In genomic region chr1:27331426-27331825, GRCh38 we compare ENCODE assay signal across 24 cellular contexts. TPM values are rescaled to one million over a fixed set of nuclear protein-coding genes. Genes with fewer than 3 reads are reported as not detected.
DNase-seq lines count a peak whose midpoint lies in the region; ATAC-seq and TF ChIP-seq lines count a peak whose summit lies in the region.
"Had no signal": no experiment of that assay in that cellular context is flagged by ENCODE, and none has a peak within 500 bp of the region (broad histone marks: within the 10 kb centered on the region; RNA-seq: fewer than 3 reads in every experiment).

No MANE protein-coding gene starts in this region.

- no peaks in the 10 kb centered on the region for H3K9me3 Mint-ChIP-seq in activated CD8-positive, alpha-beta T cell treated with anti-CD3 and anti-CD28 coated beads, Interleukin-2, amount 10 ng/mL, durations not matched to agents 7 days and 5 days (ENCODE audit: insufficient read depth)
- H3K9me3 Mint-ChIP-seq in activated CD8-positive, alpha-beta T cell treated with anti-CD3 and anti-CD28 coated beads for 36 hours: no peaks in the 10 kb centered on the region
- H3K9me3 Mint-ChIP-seq in central memory CD8-positive, alpha-beta T cell: no peaks in the 10 kb centered on the region
- no peaks in the 10 kb centered on the region for H3K9me3 Mint-ChIP-seq in natural killer cell
- H3K9me3 Mint-ChIP-seq: CD4-positive, CD25-positive, alpha-beta regulatory T cell had no signal

- no peak for DNase-seq in activated CD8-positive, alpha-beta T cell treated with anti-CD3 and anti-CD28 coated beads, Interleukin-2, amount 10 ng/mL, durations not matched to agents 7 days and 5 days
- DNase-seq in activated CD8-positive, alpha-beta T cell treated with anti-CD3 and anti-CD28 coated beads for 36 hours: no peak
- no peak for DNase-seq in central memory CD8-positive, alpha-beta T cell (ENCODE audit: low spot score in 2 of 2)
- DNase-seq in natural killer cell (no peak), DMS53 treated with DMSO at 0.1 percent for 48 hours (lab: John Stamatoyannopoulos, UW; ENCODE audit: unreplicated experiment) (no peak)
- DNase-seq in activated effector memory CD4-positive, alpha-beta T cell treated with anti-CD3 and anti-CD28 coated beads, Interleukin-2, amount 50 U/mL, for 16 hours: no peak
- DNase-seq: Caco-2; CD4-positive, CD25-positive, alpha-beta regulatory T cell; GF-D8; GM23248; HCEC 1CT; NCI-H1092 treated with DMSO at 0.1 percent for 48 hours; NCI-H146; NCI-H2029 treated with DMSO at 0.1 percent for 48 hours; NCI-H2171; NCI-H526; PC-3; RPMI8226 had no signal

- H3K27me3 ChIP-seq in BLaER1 treated with 17β-estradiol and CSF1 and Interleukin-3, amounts not matched to agents 10 nM and 100 nM: no peaks in the 10 kb centered on the region

- H3K4me3 Mint-ChIP-seq in activated CD8-positive, alpha-beta T cell treated with anti-CD3 and anti-CD28 coated beads, Interleukin-2, amount 10 ng/mL, durations not matched to agents 7 days and 5 days: no peak overlapping the region
- H3K4me3 Mint-ChIP-seq in activated CD8-positive, alpha-beta T cell treated with anti-CD3 and anti-CD28 coated beads for 36 hours: no peak overlapping the region
- H3K4me3 Mint-ChIP-seq in central memory CD8-positive, alpha-beta T cell: no peak overlapping the region
- no peak overlapping the region for H3K4me3 Mint-ChIP-seq in natural killer cell
- H3K4me3 Mint-ChIP-seq: B cell; CD4-positive, CD25-positive, alpha-beta regulatory T cell had no signal

- peaks cover 11 to 67% (median 38%) of the 10 kb centered on the region in 11 experiments; a peak in 18 of 22 replicates for H4K20me1 ChIP-seq in BLaER1 treated with 17β-estradiol and CSF1 and Interleukin-3, amounts not matched to agents 10 nM and 100 nM

- intact Hi-C loops in activated CD8-positive, alpha-beta T cell treated with anti-CD3 and anti-CD28 coated beads for 36 hours (cut with micrococcal nuclease): no loop called here
- intact Hi-C loops in natural killer cell (cut with micrococcal nuclease): no loop called here

- no peak for TF ChIP-seq CTCF in activated CD8-positive, alpha-beta T cell treated with anti-CD3 and anti-CD28 coated beads for 36 hours (IDR thresholded peaks at IDR 0.05)
- no peak for TF ChIP-seq CTCF in natural killer cell (IDR thresholded peaks at IDR 0.05)

- no peak overlapping the region for H3K4me3 ChIP-seq in BLaER1 treated with 17β-estradiol and CSF1 and Interleukin-3, amounts not matched to agents 10 nM and 100 nM
- H3K4me3 ChIP-seq: GM23248 had no signal

- ATAC-seq in activated CD8-positive, alpha-beta T cell treated with anti-CD3 and anti-CD28 coated beads, Interleukin-2, amount 10 ng/mL, durations not matched to agents 7 days and 5 days: no peak
- ATAC-seq in activated CD8-positive, alpha-beta T cell treated with anti-CD3 and anti-CD28 coated beads for 36 hours: no peak
- no peak for ATAC-seq in central memory CD8-positive, alpha-beta T cell (replicated peaks; ENCODE audit: extremely low read depth, poor library complexity, severe bottlenecking)
- ATAC-seq in natural killer cell: no peak
- no peak for ATAC-seq in HG03097 (IDR thresholded peaks at IDR 0.05; ENCODE audit: low FRiP score, unreplicated experiment)
- ATAC-seq: PC-3 had no signal

- H3K9ac ChIP-seq in BLaER1 treated with 17β-estradiol and CSF1 and Interleukin-3, amounts not matched to agents 10 nM and 100 nM: peak overlapping the region in 9 of 11 experiments; percentile 2 to 38 (median 19); a peak in 7 of 22 replicates
- H3K9ac ChIP-seq: GM23248 had no signal

- peaks cover 7 to 52% (median 31%) of the 10 kb centered on the region in 10 experiments; a peak in 17 of 20 replicates for H3K4me1 ChIP-seq in BLaER1 treated with 17β-estradiol and CSF1 and Interleukin-3, amounts not matched to agents 10 nM and 100 nM
- H3K4me1 ChIP-seq: Caco-2 had no signal

- POLR2A ChIA-PET in activated CD8-positive, alpha-beta T cell treated with anti-CD3 and anti-CD28 coated beads, Interleukin-2, amount 10 ng/mL, durations not matched to agents 7 days and 5 days (lab: Charles Lee): no interaction called here
- POLR2A ChIA-PET in activated CD8-positive, alpha-beta T cell treated with anti-CD3 and anti-CD28 coated beads for 36 hours (lab: Charles Lee): interaction anchor here (0.9 to 4.3 kb wide), 2 partner anchors 11 to 35 kb away, joined by 3 to 25 read pairs; partner anchors contain the start of gene SYTL1

- H3K4me2 ChIP-seq in BLaER1 treated with 17β-estradiol and CSF1 and Interleukin-3, amounts not matched to agents 10 nM and 100 nM: peak overlapping the region in 2 of 11 experiments; percentile 17 to 72; a peak in 4 of 22 replicates

- peaks cover 29% of the 10 kb centered on the region for H3K4me1 Mint-ChIP-seq in activated CD8-positive, alpha-beta T cell treated with anti-CD3 and anti-CD28 coated beads, Interleukin-2, amount 10 ng/mL, durations not matched to agents 7 days and 5 days (ENCODE audit: low read depth)
- H3K4me1 Mint-ChIP-seq in activated CD8-positive, alpha-beta T cell treated with anti-CD3 and anti-CD28 coated beads for 36 hours (ENCODE audit: low read depth): peaks cover 35% of the 10 kb centered on the region
- peaks cover 41% of the 10 kb centered on the region for H3K4me1 Mint-ChIP-seq in central memory CD8-positive, alpha-beta T cell
- H3K4me1 Mint-ChIP-seq in natural killer cell: peaks cover 34 to 49% of the 10 kb centered on the region in 2 donors

- CTCF ChIA-PET in activated CD8-positive, alpha-beta T cell treated with anti-CD3 and anti-CD28 coated beads, Interleukin-2, amount 10 ng/mL, durations not matched to agents 7 days and 5 days (lab: Charles Lee): interaction anchor here (2.3 to 2.4 kb wide), 5 partner anchors 15 to 66 kb away, joined by 16 to 49 read pairs (median 31); partner anchors contain the start of gene GPR3
- CTCF ChIA-PET in activated CD8-positive, alpha-beta T cell treated with anti-CD3 and anti-CD28 coated beads for 36 hours (lab: Charles Lee): interaction anchor here (1.1 to 4.8 kb wide), 4 partner anchors 8 to 64 kb away, joined by 3 to 48 read pairs (median 36); no protein-coding TSS in a partner anchor

- H3K27ac ChIP-seq in BLaER1 treated with 17β-estradiol and CSF1 and Interleukin-3, amounts not matched to agents 10 nM and 100 nM: peak overlapping the region in 6 of 11 experiments; percentile 14 to 52 (median 26); a peak in 6 of 22 replicates
- H3K27ac ChIP-seq: GM23248 had no signal

- no peaks in the 10 kb centered on the region for H3K27me3 Mint-ChIP-seq in activated CD8-positive, alpha-beta T cell treated with anti-CD3 and anti-CD28 coated beads, Interleukin-2, amount 10 ng/mL, durations not matched to agents 7 days and 5 days (ENCODE audit: low read depth)
- H3K27me3 Mint-ChIP-seq in activated CD8-positive, alpha-beta T cell treated with anti-CD3 and anti-CD28 coated beads for 36 hours: no peaks in the 10 kb centered on the region
- no peaks in the 10 kb centered on the region for H3K27me3 Mint-ChIP-seq in central memory CD8-positive, alpha-beta T cell
- H3K27me3 Mint-ChIP-seq in natural killer cell (ENCODE audit: low read depth in 2 of 2): no peaks in the 10 kb centered on the region
- H3K27me3 Mint-ChIP-seq: B cell; CD4-positive, CD25-positive, alpha-beta regulatory T cell had no signal

- peaks cover 71 to 100% (median 97%) of the 10 kb centered on the region in 11 experiments for H3K36me3 ChIP-seq in BLaER1 treated with 17β-estradiol and CSF1 and Interleukin-3, amounts not matched to agents 10 nM and 100 nM

- H3K27ac Mint-ChIP-seq in activated CD8-positive, alpha-beta T cell treated with anti-CD3 and anti-CD28 coated beads, Interleukin-2, amount 10 ng/mL, durations not matched to agents 7 days and 5 days: peak overlapping the region; percentile 52
- no peak overlapping the region for H3K27ac Mint-ChIP-seq in activated CD8-positive, alpha-beta T cell treated with anti-CD3 and anti-CD28 coated beads for 36 hours
- H3K27ac Mint-ChIP-seq in central memory CD8-positive, alpha-beta T cell (ENCODE audit: low read depth): peak overlapping the region; percentile 55
- H3K27ac Mint-ChIP-seq in natural killer cell: peak overlapping the region; percentile 69 to 78
- H3K27ac Mint-ChIP-seq: B cell had no signal

- peaks cover 50% of the 10 kb centered on the region for H3K36me3 Mint-ChIP-seq in activated CD8-positive, alpha-beta T cell treated with anti-CD3 and anti-CD28 coated beads, Interleukin-2, amount 10 ng/mL, durations not matched to agents 7 days and 5 days (ENCODE audit: low read depth)
- H3K36me3 Mint-ChIP-seq in activated CD8-positive, alpha-beta T cell treated with anti-CD3 and anti-CD28 coated beads for 36 hours (ENCODE audit: low read depth): peaks cover 22% of the 10 kb centered on the region
- peaks cover 26% of the 10 kb centered on the region for H3K36me3 Mint-ChIP-seq in central memory CD8-positive, alpha-beta T cell (ENCODE audit: insufficient read depth)
- no peaks in the 10 kb centered on the region for H3K36me3 Mint-ChIP-seq in natural killer cell

- H3K9me3 ChIP-seq in BLaER1 treated with 17β-estradiol and CSF1 and Interleukin-3, amounts not matched to agents 10 nM and 100 nM (replicated peaks in 1 of 11): no peaks in the 10 kb centered on the region
- H3K9me3 ChIP-seq: Caco-2 had no signal

RNA-seq across cellular contexts. Expression of gene TMEM222, which starts 9.5 kb away (rescaled TPM):
- 10 to 100 TPM; 35.2 to 38.5 TPM for total RNA-seq in activated CD8-positive, alpha-beta T cell treated with anti-CD3 and anti-CD28 coated beads, Interleukin-2, amount 10 ng/mL, durations not matched to agents 7 days and 5 days
- 10 to 100 TPM; 22.0 to 25.4 TPM for total RNA-seq in activated CD8-positive, alpha-beta T cell treated with anti-CD3 and anti-CD28 coated beads for 36 hours
- 10 to 100 TPM; 34.9 to 41.2 (median 37.3) TPM for total RNA-seq in natural killer cell

RNA-seq across cellular contexts. Expression of gene SYTL1, which starts 10.4 kb away (rescaled TPM):
- 10 to 100 TPM; 81.0 to 83.1 TPM for total RNA-seq in activated CD8-positive, alpha-beta T cell treated with anti-CD3 and anti-CD28 coated beads, Interleukin-2, amount 10 ng/mL, durations not matched to agents 7 days and 5 days
- 10 to 100 TPM; 77.7 to 80.6 TPM for total RNA-seq in activated CD8-positive, alpha-beta T cell treated with anti-CD3 and anti-CD28 coated beads for 36 hours
- 100 to 1,000 TPM; 244 to 312 (median 273) TPM for total RNA-seq in natural killer cell
- total RNA-seq: GM23248 had no signal

RNA-seq across cellular contexts. Expression of gene MAP3K6, which starts 35.3 kb away (rescaled TPM):
- 10 to 100 TPM in 1 of 2 experiments, 1 to 10 TPM in 1; 7.8 to 12.3 TPM for total RNA-seq in activated CD8-positive, alpha-beta T cell treated with anti-CD3 and anti-CD28 coated beads, Interleukin-2, amount 10 ng/mL, durations not matched to agents 7 days and 5 days
- 1 to 10 TPM; 8.3 to 9.5 TPM for total RNA-seq in activated CD8-positive, alpha-beta T cell treated with anti-CD3 and anti-CD28 coated beads for 36 hours
- 10 to 100 TPM in 2 of 3 donors, 1 to 10 TPM in 1; 8.2 to 15.1 (median 12.1) TPM for total RNA-seq in natural killer cell

RNA-seq across cellular contexts. Expression of gene FCN3, which starts 43.2 kb away (rescaled TPM):
- total RNA-seq in activated CD8-positive, alpha-beta T cell treated with anti-CD3 and anti-CD28 coated beads, Interleukin-2, amount 10 ng/mL, durations not matched to agents 7 days and 5 days: not detected
- not detected for total RNA-seq in activated CD8-positive, alpha-beta T cell treated with anti-CD3 and anti-CD28 coated beads for 36 hours
- not detected for total RNA-seq in natural killer cell
- total RNA-seq: A172; B cell; Caco-2; CD4-positive, CD25-positive, alpha-beta regulatory T cell; Daoy; GM23248; LHCN-M2; PC-3 had no signal

RNA-seq across cellular contexts. Expression of gene CD164L2, which starts 51.7 kb away (rescaled TPM):
- not detected for total RNA-seq in activated CD8-positive, alpha-beta T cell treated with anti-CD3 and anti-CD28 coated beads, Interleukin-2, amount 10 ng/mL, durations not matched to agents 7 days and 5 days
- total RNA-seq in activated CD8-positive, alpha-beta T cell treated with anti-CD3 and anti-CD28 coated beads for 36 hours: not detected
- under 1 TPM in 1 of 3 donors, not detected in 2; 0.40 TPM for total RNA-seq in natural killer cell
- total RNA-seq: A172; B cell; Caco-2; CD4-positive, CD25-positive, alpha-beta regulatory T cell; Daoy; GM23248; LHCN-M2 had no signal
